Comparison of ENCODE assay signal across 1 cellular context in the genomic region with DNA sequence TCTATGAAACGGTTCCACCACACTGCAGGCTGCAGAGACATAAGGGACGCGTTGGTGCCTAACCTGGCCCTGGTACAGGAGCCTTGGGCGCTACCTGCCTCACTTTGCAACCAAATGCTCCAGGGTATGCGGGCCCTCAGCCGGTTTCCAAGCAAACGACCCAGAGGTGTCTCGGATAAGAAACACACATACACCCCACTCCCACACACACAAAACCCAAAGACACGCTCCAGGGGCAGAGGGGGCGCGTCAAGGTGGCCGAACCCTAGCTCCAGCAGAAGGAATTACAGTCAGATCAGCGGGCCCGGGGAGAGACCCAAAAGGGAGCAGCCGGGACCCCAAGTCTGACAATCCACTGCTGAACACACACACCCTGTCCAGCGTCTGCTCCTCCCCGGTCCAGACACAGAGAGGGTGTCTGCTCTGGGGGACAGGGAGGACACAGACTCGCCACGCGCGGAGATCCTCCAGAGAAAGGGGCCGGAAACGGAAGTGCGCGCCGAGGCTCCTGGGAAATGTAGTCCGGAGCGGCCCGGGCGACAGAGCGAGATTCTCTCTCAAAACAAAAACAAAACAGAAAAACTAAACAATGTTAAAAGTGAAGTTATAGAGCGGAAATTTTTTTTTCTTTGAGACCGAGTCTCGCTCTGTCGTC.
TF ChIP-seq lines count a peak whose summit lies in the region.

Gene TRIM16 (minus strand): TSS at position 488 of the 655 bp plus-strand sequence. CDS start 32,702 bp downstream, outside the sequence.

TF ChIP-seq in GM12878, 131 proteins besides CTCF, POLR2A, EP300 and RAD21 (continued from another document):
- TF ChIP-seq, protein P1, sequence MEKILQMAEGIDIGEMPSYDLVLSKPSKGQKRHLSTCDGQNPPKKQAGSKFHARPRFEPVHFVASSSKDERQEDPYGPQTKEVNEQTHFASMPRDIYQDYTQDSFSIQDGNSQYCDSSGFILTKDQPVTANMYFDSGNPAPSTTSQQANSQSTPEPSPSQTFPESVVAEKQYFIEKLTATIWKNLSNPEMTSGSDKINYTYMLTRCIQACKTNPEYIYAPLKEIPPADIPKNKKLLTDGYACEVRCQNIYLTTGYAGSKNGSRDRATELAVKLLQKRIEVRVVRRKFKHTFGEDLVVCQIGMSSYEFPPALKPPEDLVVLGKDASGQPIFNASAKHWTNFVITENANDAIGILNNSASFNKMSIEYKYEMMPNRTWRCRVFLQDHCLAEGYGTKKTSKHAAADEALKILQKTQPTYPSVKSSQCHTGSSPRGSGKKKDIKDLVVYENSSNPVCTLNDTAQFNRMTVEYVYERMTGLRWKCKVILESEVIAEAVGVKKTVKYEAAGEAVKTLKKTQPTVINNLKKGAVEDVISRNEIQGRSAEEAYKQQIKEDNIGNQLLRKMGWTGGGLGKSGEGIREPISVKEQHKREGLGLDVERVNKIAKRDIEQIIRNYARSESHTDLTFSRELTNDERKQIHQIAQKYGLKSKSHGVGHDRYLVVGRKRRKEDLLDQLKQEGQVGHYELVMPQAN (conservative IDR thresholded peaks at IDR 0.05): 0 out of 2 replicates have a peak, but pooled peaks have one; percentile 26
- TF ChIP-seq SIX5 (IDR thresholded peaks at IDR 0.05; ENCODE audit: low read depth, low read length, severe bottlenecking) (peak; percentile 80), HCFC1 (IDR thresholded peaks at IDR 0.05; ENCODE audit: low read length) (peak; percentile 81), MXI1 (IDR thresholded peaks at IDR 0.05; ENCODE audit: low read depth, low read length) (0 out of 2 replicates have a peak, but pooled peaks have one; percentile 18), GABPA (IDR thresholded peaks at IDR 0.05; ENCODE audit: low read depth) (peak; percentile 94), ELK1 (IDR thresholded peaks at IDR 0.05; ENCODE audit: low read depth, low read length) (peak; percentile 34; the same call in 1 of the 2 replicates), POLR2AphosphoS5 (IDR thresholded peaks at IDR 0.05; ENCODE audit: low read length) (0 out of 2 replicates have a peak, but pooled peaks have one; percentile 38)
- TF ChIP-seq, protein P2, sequence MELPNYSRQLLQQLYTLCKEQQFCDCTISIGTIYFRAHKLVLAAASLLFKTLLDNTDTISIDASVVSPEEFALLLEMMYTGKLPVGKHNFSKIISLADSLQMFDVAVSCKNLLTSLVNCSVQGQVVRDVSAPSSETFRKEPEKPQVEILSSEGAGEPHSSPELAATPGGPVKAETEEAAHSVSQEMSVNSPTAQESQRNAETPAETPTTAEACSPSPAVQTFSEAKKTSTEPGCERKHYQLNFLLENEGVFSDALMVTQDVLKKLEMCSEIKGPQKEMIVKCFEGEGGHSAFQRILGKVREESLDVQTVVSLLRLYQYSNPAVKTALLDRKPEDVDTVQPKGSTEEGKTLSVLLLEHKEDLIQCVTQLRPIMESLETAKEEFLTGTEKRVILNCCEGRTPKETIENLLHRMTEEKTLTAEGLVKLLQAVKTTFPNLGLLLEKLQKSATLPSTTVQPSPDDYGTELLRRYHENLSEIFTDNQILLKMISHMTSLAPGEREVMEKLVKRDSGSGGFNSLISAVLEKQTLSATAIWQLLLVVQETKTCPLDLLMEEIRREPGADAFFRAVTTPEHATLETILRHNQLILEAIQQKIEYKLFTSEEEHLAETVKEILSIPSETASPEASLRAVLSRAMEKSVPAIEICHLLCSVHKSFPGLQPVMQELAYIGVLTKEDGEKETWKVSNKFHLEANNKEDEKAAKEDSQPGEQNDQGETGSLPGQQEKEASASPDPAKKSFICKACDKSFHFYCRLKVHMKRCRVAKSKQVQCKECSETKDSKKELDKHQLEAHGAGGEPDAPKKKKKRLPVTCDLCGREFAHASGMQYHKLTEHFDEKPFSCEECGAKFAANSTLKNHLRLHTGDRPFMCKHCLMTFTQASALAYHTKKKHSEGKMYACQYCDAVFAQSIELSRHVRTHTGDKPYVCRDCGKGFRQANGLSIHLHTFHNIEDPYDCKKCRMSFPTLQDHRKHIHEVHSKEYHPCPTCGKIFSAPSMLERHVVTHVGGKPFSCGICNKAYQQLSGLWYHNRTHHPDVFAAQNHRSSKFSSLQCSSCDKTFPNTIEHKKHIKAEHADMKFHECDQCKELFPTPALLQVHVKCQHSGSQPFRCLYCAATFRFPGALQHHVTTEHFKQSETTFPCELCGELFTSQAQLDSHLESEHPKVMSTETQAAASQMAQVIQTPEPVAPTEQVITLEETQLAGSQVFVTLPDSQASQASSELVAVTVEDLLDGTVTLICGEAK (IDR thresholded peaks at IDR 0.05; ENCODE audit: borderline replicate concordance): peak; percentile 95
- TF ChIP-seq, protein P3, sequence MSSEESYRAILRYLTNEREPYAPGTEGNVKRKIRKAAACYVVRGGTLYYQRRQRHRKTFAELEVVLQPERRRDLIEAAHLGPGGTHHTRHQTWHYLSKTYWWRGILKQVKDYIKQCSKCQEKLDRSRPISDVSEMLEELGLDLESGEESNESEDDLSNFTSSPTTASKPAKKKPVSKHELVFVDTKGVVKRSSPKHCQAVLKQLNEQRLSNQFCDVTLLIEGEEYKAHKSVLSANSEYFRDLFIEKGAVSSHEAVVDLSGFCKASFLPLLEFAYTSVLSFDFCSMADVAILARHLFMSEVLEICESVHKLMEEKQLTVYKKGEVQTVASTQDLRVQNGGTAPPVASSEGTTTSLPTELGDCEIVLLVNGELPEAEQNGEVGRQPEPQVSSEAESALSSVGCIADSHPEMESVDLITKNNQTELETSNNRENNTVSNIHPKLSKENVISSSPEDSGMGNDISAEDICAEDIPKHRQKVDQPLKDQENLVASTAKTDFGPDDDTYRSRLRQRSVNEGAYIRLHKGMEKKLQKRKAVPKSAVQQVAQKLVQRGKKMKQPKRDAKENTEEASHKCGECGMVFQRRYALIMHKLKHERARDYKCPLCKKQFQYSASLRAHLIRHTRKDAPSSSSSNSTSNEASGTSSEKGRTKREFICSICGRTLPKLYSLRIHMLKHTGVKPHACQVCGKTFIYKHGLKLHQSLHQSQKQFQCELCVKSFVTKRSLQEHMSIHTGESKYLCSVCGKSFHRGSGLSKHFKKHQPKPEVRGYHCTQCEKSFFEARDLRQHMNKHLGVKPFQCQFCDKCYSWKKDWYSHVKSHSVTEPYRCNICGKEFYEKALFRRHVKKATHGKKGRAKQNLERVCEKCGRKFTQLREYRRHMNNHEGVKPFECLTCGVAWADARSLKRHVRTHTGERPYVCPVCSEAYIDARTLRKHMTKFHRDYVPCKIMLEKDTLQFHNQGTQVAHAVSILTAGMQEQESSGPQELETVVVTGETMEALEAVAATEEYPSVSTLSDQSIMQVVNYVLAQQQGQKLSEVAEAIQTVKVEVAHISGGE (CRISPR knock-in tag; IDR thresholded peaks at IDR 0.05): peak; percentile 38; the same call in 1 of the 2 replicates
